Comparison of ENCODE assay signal across 28 cellular contexts in genomic region chr1:110719908-110720307, GRCh38. TPM values are rescaled to one million over a fixed set of nuclear protein-coding genes. Genes with fewer than 3 reads are reported as not detected.
"Had no signal": no experiment of that assay in that cellular context is flagged by ENCODE, and none has a peak within 500 bp of the region (broad histone marks: within the 10 kb centered on the region; RNA-seq: fewer than 3 reads in every experiment).

No MANE protein-coding gene starts in this region.

- H3K27ac ChIP-seq: colonic mucosa, epithelial cell of prostate, esophagus squamous epithelium, gastrocnemius medialis, heart right ventricle, left lung had no signal

- ATAC-seq: effector memory CD8-positive, alpha-beta T cell; esophagus mucosa; gastrocnemius medialis; heart right ventricle; left cardiac atrium; left lung; left ventricle myocardium superior had no signal

- DNase-seq: cerebellar nuclear complex; colonic mucosa; cortex of kidney; effector CD8-positive, alpha-beta T cell; effector memory CD8-positive, alpha-beta T cell; endodermal cell; erythroblast; esophagus squamous epithelium; foreskin fibroblast; foreskin melanocyte; gastrocnemius medialis; glutamatergic neuron; head of caudate nucleus; heart right ventricle; hippocampal formation; left cardiac atrium; left lung; left ventricle myocardium superior; mammary epithelial cell; mesendoderm; midbrain had no signal

- H3K27me3 ChIP-seq: colonic mucosa had no signal

- H3K4me3 ChIP-seq: colonic mucosa, esophagus squamous epithelium, gastrocnemius medialis, heart right ventricle, left lung, lung had no signal

- H3K9me3 ChIP-seq: colonic mucosa, esophagus squamous epithelium, gastrocnemius medialis, heart right ventricle, left lung had no signal

- H3K36me3 ChIP-seq: colonic mucosa, esophagus squamous epithelium, gastrocnemius medialis, heart right ventricle, left lung had no signal

- H3K4me1 ChIP-seq: colonic mucosa, esophagus squamous epithelium, gastrocnemius medialis, left lung had no signal

RNA-seq across cellular contexts. Expression of gene KCNA3, which starts 45.2 kb away (rescaled TPM):
- total RNA-seq: chondrocyte, dermis microvascular lymphatic vessel endothelial cell, glomerular endothelial cell, mammary epithelial cell had no signal
- polyA plus RNA-seq: keratinocyte, mammary epithelial cell had no signal
